ENCODE assay signal across 8 cellular contexts in genomic region chr3:108132727-108133373, GRCh38. TPM values are rescaled to one million over a fixed set of nuclear protein-coding genes. Genes with fewer than 3 reads are reported as not detected.
DNase-seq lines count a peak whose midpoint lies in the region.

No MANE protein-coding gene starts in this region.

- H3K9me3 Mint-ChIP-seq in activated CD4-positive, alpha-beta memory T cell treated with anti-CD3 and anti-CD28 coated beads, Interleukin-2, amount 10 ng/mL, durations not matched to agents 7 days and 5 days, result peaks cover 5% of the 10 kb centered on the region

- peak overlapping the region; percentile 38 for H3K4me3 Mint-ChIP-seq in activated CD4-positive, alpha-beta memory T cell treated with anti-CD3 and anti-CD28 coated beads, Interleukin-2, amount 10 ng/mL, durations not matched to agents 7 days and 5 days

- POLR2A ChIA-PET in activated CD4-positive, alpha-beta memory T cell treated with anti-CD3 and anti-CD28 coated beads, Interleukin-2, amount 10 ng/mL, durations not matched to agents 7 days and 5 days (lab: Charles Lee), result interaction anchor here (1.1 to 3.2 kb wide), 9 partner anchors 7 to 160 kb away, joined by 3 to 25 read pairs (median 4); partner anchors contain the start of gene IFT57

- peaks cover 83% of the 10 kb centered on the region for H3K36me3 Mint-ChIP-seq in activated CD4-positive, alpha-beta memory T cell treated with anti-CD3 and anti-CD28 coated beads, Interleukin-2, amount 10 ng/mL, durations not matched to agents 7 days and 5 days (ENCODE audit: low read depth)

- peak overlapping the region; percentile 5 for H3K27ac Mint-ChIP-seq in activated CD4-positive, alpha-beta memory T cell treated with anti-CD3 and anti-CD28 coated beads, Interleukin-2, amount 10 ng/mL, durations not matched to agents 7 days and 5 days

- H3K27me3 Mint-ChIP-seq in activated CD4-positive, alpha-beta memory T cell treated with anti-CD3 and anti-CD28 coated beads, Interleukin-2, amount 10 ng/mL, durations not matched to agents 7 days and 5 days, result no peaks in the 10 kb centered on the region

- peaks cover 85% of the 10 kb centered on the region for H3K4me1 Mint-ChIP-seq in activated CD4-positive, alpha-beta memory T cell treated with anti-CD3 and anti-CD28 coated beads, Interleukin-2, amount 10 ng/mL, durations not matched to agents 7 days and 5 days

- DNase-seq in ACHN (peak; percentile 57), HCEC 1CT (peak; percentile 78), iris pigment epithelial cell (ENCODE audit: low read depth) (peak; percentile 73), Ammon's horn (ENCODE audit: low spot score) (no peak), cerebellum (ENCODE audit: low spot score) (no peak), NCI-H1417 treated with DMSO at 0.1 percent for 48 hours (lab: John Stamatoyannopoulos, UW) (no peak)
- no peak for DNase-seq in activated CD4-positive, alpha-beta memory T cell treated with anti-CD3 and anti-CD28 coated beads, Interleukin-2, amount 10 ng/mL, durations not matched to agents 7 days and 5 days
- no peak for DNase-seq in stimulated activated CD8-positive, alpha-beta memory T cell treated with anti-CD3 and anti-CD28 coated beads, Interleukin-4, amount 100 ng/mL, for 48 hours

- in situ Hi-C loops in ACHN (cut with HindIII; ENCODE audit: low pct_ligation_motif_present, low pct_unique_long_range_greater_than_20kb, low sequenced_read_pairs), result no loop called here

- CTCF ChIA-PET in activated CD4-positive, alpha-beta memory T cell treated with anti-CD3 and anti-CD28 coated beads, Interleukin-2, amount 10 ng/mL, durations not matched to agents 7 days and 5 days (lab: Charles Lee), result interaction anchor here (1.2 kb wide), 1 partner anchor 25 kb away, joined by 3 read pairs; no protein-coding TSS in a partner anchor

RNA-seq across cellular contexts. Expression of gene CD47, which starts 42.0 kb away (rescaled TPM):
- total RNA-seq in activated CD4-positive, alpha-beta memory T cell treated with anti-CD3 and anti-CD28 coated beads, Interleukin-2, amount 10 ng/mL, durations not matched to agents 7 days and 5 days, result 100 to 1,000 TPM; 153 to 161 TPM
- 194 TPM for total RNA-seq in cerebellum

Comparison
In these comparisons a context has a peak if more than half of its experiments do, and no peak if none do; other contexts are left out.
1. DNase-seq: peak in ACHN (single experiment), HCEC 1CT (single experiment) and iris pigment epithelial cell (single experiment); none in activated CD4-positive, alpha-beta memory T cell treated with anti-CD3 and anti-CD28 coated beads, Interleukin-2, amount 10 ng/mL, durations not matched to agents 7 days and 5 days (single experiment), stimulated activated CD8-positive, alpha-beta memory T cell treated with anti-CD3 and anti-CD28 coated beads, Interleukin-4, amount 100 ng/mL, for 48 hours (single experiment), Ammon's horn (single experiment), cerebellum (single experiment) and NCI-H1417 treated with DMSO at 0.1 percent for 48 hours (single experiment).